Comparison of ENCODE assay signal across 16 cellular contexts in the genomic region with DNA sequence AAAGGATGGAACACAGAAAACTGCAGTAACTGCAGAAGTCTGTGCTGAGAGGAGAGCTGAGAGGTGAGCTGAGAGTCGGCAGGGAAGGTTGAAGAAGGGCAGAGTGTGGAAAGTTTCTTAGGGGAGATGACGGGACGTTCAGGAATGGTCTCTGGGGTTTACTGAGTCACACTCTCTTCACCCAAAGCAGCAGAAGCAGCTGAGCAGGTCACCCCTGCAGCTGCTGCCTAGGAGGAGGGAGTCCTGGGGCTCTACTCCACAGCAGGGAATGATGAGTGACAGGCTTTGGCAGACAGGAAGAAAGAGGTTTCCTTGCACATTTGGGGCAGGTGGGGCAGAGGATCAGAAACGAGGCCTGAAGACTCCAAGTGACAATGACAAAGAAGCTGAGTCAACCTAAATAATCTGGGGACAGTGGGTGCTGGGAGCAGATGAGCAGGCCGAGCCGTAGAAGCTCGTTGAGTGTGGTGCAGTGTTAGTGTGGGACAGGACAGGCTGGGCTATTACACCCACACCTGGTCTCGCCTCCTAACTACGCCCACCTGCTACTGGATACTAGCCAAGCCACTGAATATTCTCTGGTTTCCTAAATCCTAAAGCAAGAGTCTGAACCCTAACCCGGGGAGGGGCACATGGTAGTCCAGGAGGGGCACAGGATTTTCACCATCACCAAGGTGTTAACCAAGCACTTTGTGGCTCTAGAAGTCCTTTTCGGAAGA. TPM values are rescaled to one million over a fixed set of nuclear protein-coding genes. Genes with fewer than 3 reads are reported as not detected.
DNase-seq lines count a peak whose midpoint lies in the region; ATAC-seq and TF ChIP-seq lines count a peak whose summit lies in the region.
"Had no signal": no experiment of that assay in that cellular context is flagged by ENCODE, and none has a peak within 500 bp of the region (broad histone marks: within the 10 kb centered on the region; RNA-seq: fewer than 3 reads in every experiment).

No MANE protein-coding gene starts in this region.

- peak; percentile 19 for DNase-seq in BJ (ENCODE audit: low read depth)
- peak; percentile 19 for DNase-seq in HS-27A (ENCODE audit: low read depth)
- peak; percentile 70 for DNase-seq in brain microvascular endothelial cell
- DNase-seq in neural crest cell (ENCODE audit: low read depth, low spot score) = no peak
- no peak for DNase-seq in activated CD4-positive, CD25-positive, alpha-beta regulatory T cell treated with anti-CD3 and anti-CD28 coated beads, Interleukin-2, amount 50 U/mL, for 72 hours
- DNase-seq in CD8-positive, alpha-beta T cell = no peak
- DNase-seq in uterus = no peak
- no peak for DNase-seq in activated naive CD8-positive, alpha-beta T cell treated with anti-CD3 and anti-CD28 coated beads for 36 hours
- DNase-seq: activated CD8-positive, alpha-beta T cell treated with anti-CD3 and anti-CD28 coated beads, Interleukin-2, amount 10 ng/mL, durations not matched to agents 7 days and 5 days; activated naive CD4-positive, alpha-beta T cell treated with Interleukin-2 at 50 U/mL for 16 hours; dermis blood vessel endothelial cell; foreskin melanocyte; NCI-H2107; OCI-M1 had no signal

- H3K4me1 ChIP-seq in CD8-positive, alpha-beta T cell (ENCODE audit: insufficient read depth, low read length) = no peaks in the 10 kb centered on the region
- no peaks in the 10 kb centered on the region for H3K4me1 ChIP-seq in uterus

- CTCF ChIA-PET in BJ (lab: Yijun Ruan, JAX) = interaction anchor here (1.0 to 1.2 kb wide), 2 partner anchors 22 to 33 kb away, joined by 3 read pairs; no protein-coding TSS in a partner anchor
- CTCF ChIA-PET in CD8-positive, alpha-beta T cell (lab: Charles Lee) = no interaction called here

- no peaks in the 10 kb centered on the region for H3K9me3 Mint-ChIP-seq in neural crest cell
- no peaks in the 10 kb centered on the region for H3K9me3 Mint-ChIP-seq in CD8-positive, alpha-beta T cell
- no peaks in the 10 kb centered on the region for H3K9me3 Mint-ChIP-seq in activated naive CD8-positive, alpha-beta T cell treated with anti-CD3 and anti-CD28 coated beads for 36 hours

- no peaks in the 10 kb centered on the region for H3K36me3 Mint-ChIP-seq in neural crest cell (ENCODE audit: low read depth)
- H3K36me3 Mint-ChIP-seq in CD8-positive, alpha-beta T cell = no peaks in the 10 kb centered on the region
- H3K36me3 Mint-ChIP-seq in activated naive CD8-positive, alpha-beta T cell treated with anti-CD3 and anti-CD28 coated beads for 36 hours = no peaks in the 10 kb centered on the region

- H3K27ac ChIP-seq in brain microvascular endothelial cell (no peak overlapping the region), uterus (no peak overlapping the region)
- no peak overlapping the region for H3K27ac ChIP-seq in CD8-positive, alpha-beta T cell (ENCODE audit: low read depth, low read length)
- H3K27ac ChIP-seq: right atrium auricular region had no signal

- no peak overlapping the region for H3K4me3 Mint-ChIP-seq in neural crest cell
- no peak overlapping the region for H3K4me3 Mint-ChIP-seq in CD8-positive, alpha-beta T cell
- no peak overlapping the region for H3K4me3 Mint-ChIP-seq in activated naive CD8-positive, alpha-beta T cell treated with anti-CD3 and anti-CD28 coated beads for 36 hours
- H3K4me3 Mint-ChIP-seq: activated CD8-positive, alpha-beta T cell treated with anti-CD3 and anti-CD28 coated beads, Interleukin-2, amount 10 ng/mL, durations not matched to agents 7 days and 5 days had no signal

- H3K4me1 Mint-ChIP-seq in neural crest cell = peaks cover 20% of the 10 kb centered on the region
- no peaks in the 10 kb centered on the region for H3K4me1 Mint-ChIP-seq in CD8-positive, alpha-beta T cell (ENCODE audit: low read depth)
- H3K4me1 Mint-ChIP-seq in activated naive CD8-positive, alpha-beta T cell treated with anti-CD3 and anti-CD28 coated beads for 36 hours = no peaks in the 10 kb centered on the region

- H3K27me3 ChIP-seq in BJ (ENCODE audit: control insufficient read depth, insufficient read depth, low read length) (no peaks in the 10 kb centered on the region), brain microvascular endothelial cell (replicated peaks) (no peaks in the 10 kb centered on the region), uterus (no peaks in the 10 kb centered on the region)
- H3K27me3 ChIP-seq in CD8-positive, alpha-beta T cell (ENCODE audit: insufficient read depth, low read length) = no peaks in the 10 kb centered on the region
- H3K27me3 ChIP-seq: right atrium auricular region had no signal

- ATAC-seq in CD8-positive, alpha-beta T cell = no peak
- ATAC-seq: activated CD8-positive, alpha-beta T cell treated with anti-CD3 and anti-CD28 coated beads, Interleukin-2, amount 10 ng/mL, durations not matched to agents 7 days and 5 days had no signal

- intact Hi-C loops in CD8-positive, alpha-beta T cell (cut with DNase I, micrococcal nuclease) = no loop called here
- intact Hi-C loops in uterus (cut with DNase I; ENCODE audit: low total_unique reads) = no loop called here

- H3K4me3 ChIP-seq in BJ (ENCODE audit: low read depth, low read length) (no peak overlapping the region), brain microvascular endothelial cell (ENCODE audit: low read depth, low read length) (no peak overlapping the region), uterus (no peak overlapping the region)
- no peak overlapping the region for H3K4me3 ChIP-seq in CD8-positive, alpha-beta T cell (ENCODE audit: low read depth, low read length)
- H3K4me3 ChIP-seq: right atrium auricular region had no signal

- TF ChIP-seq CTCF in BJ (IDR thresholded peaks at IDR 0.05; ENCODE audit: insufficient read depth, low read depth, low read length) (no peak), brain microvascular endothelial cell (IDR thresholded peaks at IDR 0.05; ENCODE audit: low read depth, low read length, missing control alignments) (no peak), neural crest cell (conservative IDR thresholded peaks at IDR 0.05) (no peak), uterus (IDR thresholded peaks at IDR 0.05) (no peak)
- no peak for TF ChIP-seq CTCF in CD8-positive, alpha-beta T cell (IDR thresholded peaks at IDR 0.05)

- no peaks in the 10 kb centered on the region for H3K9me3 ChIP-seq in CD8-positive, alpha-beta T cell (ENCODE audit: low read length)
- no peaks in the 10 kb centered on the region for H3K9me3 ChIP-seq in uterus
- H3K9me3 ChIP-seq: right atrium auricular region had no signal

- H3K27me3 Mint-ChIP-seq in neural crest cell (ENCODE audit: low read depth) = no peaks in the 10 kb centered on the region
- H3K27me3 Mint-ChIP-seq in CD8-positive, alpha-beta T cell (ENCODE audit: low read depth) = peaks cover 19% of the 10 kb centered on the region
- peaks cover 7% of the 10 kb centered on the region for H3K27me3 Mint-ChIP-seq in activated naive CD8-positive, alpha-beta T cell treated with anti-CD3 and anti-CD28 coated beads for 36 hours

- H3K36me3 ChIP-seq in BJ (ENCODE audit: control insufficient read depth, insufficient read depth, low read length) (peaks cover 3% of the 10 kb centered on the region), brain microvascular endothelial cell (replicated peaks) (no peaks in the 10 kb centered on the region), uterus (no peaks in the 10 kb centered on the region)
- no peaks in the 10 kb centered on the region for H3K36me3 ChIP-seq in CD8-positive, alpha-beta T cell (ENCODE audit: insufficient read depth, low read length)
- H3K36me3 ChIP-seq: right atrium auricular region had no signal

- H3K27ac Mint-ChIP-seq in neural crest cell (ENCODE audit: unreplicated experiment) = peak overlapping the region; percentile 46
- H3K27ac Mint-ChIP-seq in CD8-positive, alpha-beta T cell = no peak overlapping the region
- no peak overlapping the region for H3K27ac Mint-ChIP-seq in activated naive CD8-positive, alpha-beta T cell treated with anti-CD3 and anti-CD28 coated beads for 36 hours
- H3K27ac Mint-ChIP-seq: activated CD8-positive, alpha-beta T cell treated with anti-CD3 and anti-CD28 coated beads, Interleukin-2, amount 10 ng/mL, durations not matched to agents 7 days and 5 days had no signal

- POLR2A ChIA-PET in BJ (lab: Charles Lee) = no interaction called here
- POLR2A ChIA-PET in CD8-positive, alpha-beta T cell (lab: Charles Lee) = interaction anchor here (1.4 kb wide), 1 partner anchor 8 kb away, joined by 4 read pairs; no protein-coding TSS in a partner anchor

- in situ Hi-C loops in brain microvascular endothelial cell (cut with HindIII; ENCODE audit: low pct_ligation_motif_present, low sequenced_read_pairs) = no loop called here

- no peak for TF ChIP-seq POLR2A in uterus (IDR thresholded peaks at IDR 0.05)

RNA-seq across cellular contexts. Expression of a gene that starts 24.9 kb away (rescaled TPM):
- polyA plus RNA-seq in BJ (2011; rRNA removed) = 4.5 and 4.6 TPM in 2 replicates
- 1.9 and 2.4 TPM in 2 replicates for polyA minus RNA-seq in BJ (2011; rRNA and poly(A)+ RNA removed)
- 21.9 and 25.0 TPM in 2 replicates for total RNA-seq in neural crest cell
- not detected for total RNA-seq in CD8-positive, alpha-beta T cell
- 10 to 100 TPM in 2 of 4 donors, 1 to 10 TPM in 2; 3.3 to 32.7 (median 11.9) TPM for total RNA-seq in uterus
- not detected for total RNA-seq in activated naive CD8-positive, alpha-beta T cell treated with anti-CD3 and anti-CD28 coated beads for 36 hours
- total RNA-seq: activated CD8-positive, alpha-beta T cell treated with anti-CD3 and anti-CD28 coated beads, Interleukin-2, amount 10 ng/mL, durations not matched to agents 7 days and 5 days; T-helper 1 cell treated with Interleukin-12 subunit alpha and Interleukin-12 subunit beta and Interleukin-4 antibody, amounts not matched to agents 30 ng/mL and 1 ng/mL, for 36 hours had no signal

Comparison
In these comparisons a context has a peak if more than half of its experiments do, and no peak if none do; other contexts are left out.
1. DNase-seq: peak in BJ (single experiment), HS-27A (single experiment) and brain microvascular endothelial cell (single experiment); none in neural crest cell (single experiment), activated CD4-positive, CD25-positive, alpha-beta regulatory T cell treated with anti-CD3 and anti-CD28 coated beads, Interleukin-2, amount 50 U/mL, for 72 hours (single experiment), CD8-positive, alpha-beta T cell (0 of 7), uterus (0 of 2) and activated naive CD8-positive, alpha-beta T cell treated with anti-CD3 and anti-CD28 coated beads for 36 hours (single experiment).
2. RNA of a gene that starts 24.9 kb away (total RNA-seq): 21.9 to 25.0 TPM in neural crest cell and 3.3 to 32.7 TPM in uterus; not detected in CD8-positive, alpha-beta T cell and not detected in activated naive CD8-positive, alpha-beta T cell treated with anti-CD3 and anti-CD28 coated beads for 36 hours; every median in the first group is over 4 times any median in the second.